In the genomic region with DNA sequence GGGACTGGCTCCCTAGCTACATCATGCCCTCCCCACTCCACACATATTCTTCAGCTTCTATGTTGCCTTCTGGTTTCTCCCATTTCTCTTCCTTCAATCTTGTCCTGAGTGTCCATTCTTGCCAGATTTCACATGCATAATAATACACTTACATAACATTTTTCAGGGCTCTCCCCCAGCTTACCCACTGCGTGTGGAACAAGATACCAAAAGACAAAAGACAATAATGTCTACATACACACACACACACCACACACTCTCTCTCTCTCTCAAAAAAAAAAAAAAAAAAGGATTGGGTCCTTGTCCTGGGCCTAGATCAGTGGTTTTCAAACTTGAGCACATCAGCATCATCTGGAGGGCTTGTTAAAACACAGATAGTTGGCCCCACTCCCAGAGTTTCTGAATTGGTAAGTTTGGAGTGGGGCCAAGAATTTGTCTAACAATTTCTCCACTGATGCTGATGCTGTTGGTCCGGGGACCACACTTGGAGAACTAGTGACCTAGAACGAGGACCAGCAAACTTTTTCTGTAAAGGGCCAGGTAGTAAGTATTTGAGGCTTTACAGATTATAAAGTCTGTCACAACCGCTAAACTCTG, we compare ENCODE assay signal across 14 cellular contexts. TPM values are rescaled to one million over a fixed set of nuclear protein-coding genes. Genes with fewer than 3 reads are reported as not detected.
DNase-seq lines count a peak whose midpoint lies in the region; ATAC-seq, FAIRE-seq and TF ChIP-seq lines count a peak whose summit lies in the region.
"Had no signal": no experiment of that assay in that cellular context is flagged by ENCODE, and none has a peak within 500 bp of the region (broad histone marks: within the 10 kb centered on the region; RNA-seq: fewer than 3 reads in every experiment).

No MANE protein-coding gene starts in this region.

- H3K27me3 Mint-ChIP-seq in astrocyte (ENCODE audit: low read depth, unreplicated experiment) (no peaks in the 10 kb centered on the region), nephron (ENCODE audit: low read depth) (peaks cover 4% of the 10 kb centered on the region)
- H3K27me3 Mint-ChIP-seq: activated CD8-positive, alpha-beta T cell treated with anti-CD3 and anti-CD28 coated beads for 36 hours had no signal

- CTCF ChIA-PET in HEK293 (lab: Yijun Ruan, JAX) = no interaction called here

- no peak overlapping the region for H3K27ac Mint-ChIP-seq in astrocyte (ENCODE audit: unreplicated experiment)
- H3K27ac Mint-ChIP-seq in nephron = peak overlapping the region; percentile 20 to 73 (median 61)
- H3K27ac Mint-ChIP-seq: activated CD8-positive, alpha-beta T cell treated with anti-CD3 and anti-CD28 coated beads for 36 hours; neural progenitor cell had no signal

- H3K4me3 Mint-ChIP-seq in astrocyte (ENCODE audit: unreplicated experiment) = no peak overlapping the region
- H3K4me3 Mint-ChIP-seq in nephron = no peak overlapping the region
- H3K4me3 Mint-ChIP-seq: activated CD8-positive, alpha-beta T cell treated with anti-CD3 and anti-CD28 coated beads for 36 hours; neural progenitor cell had no signal

- H3K4me1 Mint-ChIP-seq in astrocyte (ENCODE audit: low read depth, unreplicated experiment) = no peaks in the 10 kb centered on the region
- peaks cover 6% of the 10 kb centered on the region for H3K4me1 Mint-ChIP-seq in nephron
- H3K4me1 Mint-ChIP-seq: neural progenitor cell had no signal

- POLR2A ChIA-PET in HEK293 (lab: Yijun Ruan, JAX) = interaction anchor here (1.1 kb wide), 1 partner anchor 10 kb away, joined by 3 read pairs; the partner anchor contains the start of gene OCRL

- DNase-seq in NCI-H2171 treated with DMSO at 0.1 percent for 48 hours (lab: John Stamatoyannopoulos, UW) (peak; percentile 69), astrocyte (ENCODE audit: low read depth) (peak; percentile 28), dedifferentiated amniotic fluid mesenchymal stem cell (ENCODE audit: extremely low spot score) (no peak), OCI-M1 (lab: John Stamatoyannopoulos, UW) (no peak)
- DNase-seq: activated CD8-positive, alpha-beta T cell treated with anti-CD3 and anti-CD28 coated beads for 36 hours; lower lobe of right lung; NCI-H187 had no signal

- no peak overlapping the region for H3K9ac ChIP-seq in astrocyte (ENCODE audit: low read length)
- H3K9ac ChIP-seq: neural progenitor cell had no signal

- H3K9me3 ChIP-seq in HEK293 (ENCODE audit: control insufficient read depth, insufficient read depth, low read depth, low read length) = no peaks in the 10 kb centered on the region
- H3K9me3 ChIP-seq in astrocyte (ENCODE audit: insufficient read depth, low read depth, low read length) = no peaks in the 10 kb centered on the region
- H3K9me3 ChIP-seq: lower lobe of right lung had no signal

- no peaks in the 10 kb centered on the region for H3K9me3 Mint-ChIP-seq in astrocyte (ENCODE audit: unreplicated experiment)
- H3K9me3 Mint-ChIP-seq in nephron = no peaks in the 10 kb centered on the region
- H3K9me3 Mint-ChIP-seq: activated CD8-positive, alpha-beta T cell treated with anti-CD3 and anti-CD28 coated beads for 36 hours; neural progenitor cell had no signal

- H3K4me3 ChIP-seq in HEK293 (ENCODE audit: low read depth, low read length) = no peak overlapping the region
- H3K4me3 ChIP-seq in astrocyte (ENCODE audit: insufficient read depth, low read depth, low read length) = no peak overlapping the region
- H3K4me3 ChIP-seq: cardiac muscle cell, lower lobe of right lung, neural progenitor cell had no signal

- TF ChIP-seq CTCF in HEK293 (tag by site-specific recombination; IDR thresholded peaks at IDR 0.05) (no peak), astrocyte (IDR thresholded peaks at IDR 0.05; ENCODE audit: insufficient read depth, low read depth, low read length) (no peak), nephron (IDR thresholded peaks at IDR 0.05; ENCODE audit: unreplicated experiment in 3 of 3) (no peak)

- no peak for FAIRE-seq in astrocyte (lab: Jason Lieb, UNC)

- ATAC-seq in HG03280 (IDR thresholded peaks at IDR 0.05; ENCODE audit: unreplicated experiment) = no peak
- ATAC-seq: activated CD8-positive, alpha-beta T cell treated with anti-CD3 and anti-CD28 coated beads for 36 hours; HCT116; lower lobe of right lung had no signal

- no peaks in the 10 kb centered on the region for H3K36me3 Mint-ChIP-seq in astrocyte (ENCODE audit: low read depth, unreplicated experiment)
- H3K36me3 Mint-ChIP-seq in nephron (ENCODE audit: low read depth) = no peaks in the 10 kb centered on the region
- H3K36me3 Mint-ChIP-seq: neural progenitor cell had no signal

- no peaks in the 10 kb centered on the region for H3K79me2 ChIP-seq in astrocyte (ENCODE audit: insufficient read depth, low read length)

- H3K36me3 ChIP-seq in HEK293 (ENCODE audit: control insufficient read depth in 2 of 2, insufficient read depth in 1 of 2, low read length in 2 of 2) (no peaks in the 10 kb centered on the region), astrocyte (ENCODE audit: insufficient read depth, low read length) (no peaks in the 10 kb centered on the region)
- H3K36me3 ChIP-seq: cardiac muscle cell, lower lobe of right lung, neural progenitor cell had no signal

- H3K4me1 ChIP-seq in HEK293 (ENCODE audit: control insufficient read depth, insufficient read depth, low read length) (no peaks in the 10 kb centered on the region; the same call in 1 of the 2 replicates), astrocyte (ENCODE audit: insufficient read depth, low read length) (no peaks in the 10 kb centered on the region)
- H3K4me1 ChIP-seq: lower lobe of right lung, neural progenitor cell had no signal

- no peaks in the 10 kb centered on the region for H4K20me1 ChIP-seq in astrocyte (ENCODE audit: insufficient read depth, low read length)

- no peak overlapping the region for H2AFZ ChIP-seq in astrocyte (ENCODE audit: low read depth, low read length)
- H2AFZ ChIP-seq: neural progenitor cell had no signal

- no peak overlapping the region for H3K4me2 ChIP-seq in astrocyte (ENCODE audit: low read length)
- H3K4me2 ChIP-seq: neural progenitor cell had no signal

- H3K27ac ChIP-seq in HEK293 (ENCODE audit: extremely low read depth, low read depth, low read length) (no peak overlapping the region), astrocyte (ENCODE audit: low read depth, low read length) (no peak overlapping the region)
- H3K27ac ChIP-seq: C4-2B, cardiac muscle cell, lower lobe of right lung, neural progenitor cell had no signal

- no peaks in the 10 kb centered on the region for H3K27me3 ChIP-seq in astrocyte (ENCODE audit: insufficient read depth, low read length)
- H3K27me3 ChIP-seq: cardiac muscle cell, neural progenitor cell had no signal

TF ChIP-seq in HEK293, 187 proteins besides CTCF, POLR2A, EP300 and RAD21:
- TF ChIP-seq ZSCAN4 (tag by site-specific recombination; IDR thresholded peaks at IDR 0.05) (0 out of 2 replicates have a peak, but pooled peaks have one; percentile 10), ZSCAN16 (tag by site-specific recombination; IDR thresholded peaks at IDR 0.05) (no peak), ZNF366 (tag by site-specific recombination; conservative IDR thresholded peaks at IDR 0.05) (peak; percentile 36; the same call in 1 of the 2 replicates), ZEB2 (tag by site-specific recombination; IDR thresholded peaks at IDR 0.05) (0 out of 2 replicates have a peak, but pooled peaks have one; percentile 36), ZFP69B (tag by site-specific recombination; IDR thresholded peaks at IDR 0.05) (0 out of 2 replicates have a peak, but pooled peaks have one; percentile 36), ZNF560 (tag by site-specific recombination; IDR thresholded peaks at IDR 0.05; ENCODE audit: borderline replicate concordance) (no peak), ZBTB17 (tag by site-specific recombination; IDR thresholded peaks at IDR 0.05) (0 out of 2 replicates have a peak, but pooled peaks have one; percentile 30), ZNF335 (tag by site-specific recombination; conservative IDR thresholded peaks at IDR 0.05) (peak; percentile 80)

RNA-seq across cellular contexts. Expression of gene SMARCA1, which starts 6.5 kb away (rescaled TPM):
- total RNA-seq in astrocyte = 104 and 107 TPM in 2 replicates

RNA-seq across cellular contexts. Expression of gene OCRL, which starts 10.3 kb away (rescaled TPM):
- 36.1 and 36.2 TPM in 2 replicates for total RNA-seq in astrocyte

Comparison
In these comparisons a context has a peak if more than half of its experiments do, and no peak if none do; other contexts are left out.
1. DNase-seq: peak in NCI-H2171 treated with DMSO at 0.1 percent for 48 hours (single experiment) and astrocyte (single experiment); none in dedifferentiated amniotic fluid mesenchymal stem cell (single experiment) and OCI-M1 (single experiment).